Comparison of ENCODE assay signal across 1 cellular context in genomic region chr2:73071452-73072399, GRCh38.
TF ChIP-seq lines count a peak whose summit lies in the region.

Gene SFXN5 (minus strand): TSS chr2:73071712. CDS start chr2:73071705, 7 bp downstream.

TF ChIP-seq in HepG2, 621 proteins besides CTCF, POLR2A, EP300 and RAD21 (continued from another document and continues in another):
- TF ChIP-seq PRDM15 (CRISPR knock-in tag; IDR thresholded peaks at IDR 0.05) (no peak), ZFP91 (CRISPR knock-in tag; IDR thresholded peaks at IDR 0.05; ENCODE audit: borderline replicate concordance) (peak; percentile 98), TFAP4 (IDR thresholded peaks at IDR 0.05; ENCODE audit: borderline replicate concordance, low read depth) (peak; percentile 97), ZNF609 (CRISPR knock-in tag; IDR thresholded peaks at IDR 0.05; ENCODE audit: borderline replicate concordance) (peak; percentile 26; the same call in 1 of the 2 replicates), CBX1 (IDR thresholded peaks at IDR 0.05; ENCODE audit: low read depth) (peak; percentile 83), TFDP2 (CRISPR knock-in tag; IDR thresholded peaks at IDR 0.05) (peak; percentile 86), NR2F2 (IDR thresholded peaks at IDR 0.05; ENCODE audit: borderline replicate concordance, low read depth) (peak; percentile 55; the same call in 1 of the 2 replicates), TEAD3 (CRISPR knock-in tag; optimal IDR thresholded peaks at IDR 0.05; ENCODE audit: borderline replicate concordance) (peak; percentile 31), HMG20B (CRISPR knock-in tag; conservative IDR thresholded peaks at IDR 0.05) (0 out of 2 replicates have a peak, but pooled peaks have one; percentile 28), ZNF275 (CRISPR knock-in tag; IDR thresholded peaks at IDR 0.05; ENCODE audit: borderline replicate concordance) (peak; percentile 82; the same call in 1 of the 2 replicates), GPN1 (CRISPR knock-in tag; IDR thresholded peaks at IDR 0.05; ENCODE audit: borderline replicate concordance) (no peak; the same call in 1 of the 2 replicates), ATF5 (CRISPR knock-in tag; IDR thresholded peaks at IDR 0.05; ENCODE audit: low read depth) (0 out of 2 replicates have a peak, but pooled peaks have one; percentile 31), ZNF709 (CRISPR knock-in tag; IDR thresholded peaks at IDR 0.05) (peak; percentile 73), ZNF660 (CRISPR knock-in tag; IDR thresholded peaks at IDR 0.05; ENCODE audit: borderline replicate concordance, low read depth) (no peak), AGO2 (optimal IDR thresholded peaks at IDR 0.05; ENCODE audit: low read depth, low read length) (peak; percentile 87), NFATC3 (CRISPR knock-in tag; IDR thresholded peaks at IDR 0.05) (peak; percentile 93), ZNF614 (CRISPR knock-in tag; IDR thresholded peaks at IDR 0.05; ENCODE audit: borderline replicate concordance) (0 out of 2 replicates have a peak, but pooled peaks have one; percentile 51), DPF2 (CRISPR knock-in tag; IDR thresholded peaks at IDR 0.05; ENCODE audit: borderline replicate concordance, low read depth) (no peak), GATAD2A (CRISPR knock-in tag; IDR thresholded peaks at IDR 0.05) (no peak; the same call in 1 of the 2 replicates), ZFAT (CRISPR knock-in tag; conservative IDR thresholded peaks at IDR 0.05) (no peak), JDP2 (CRISPR knock-in tag; IDR thresholded peaks at IDR 0.05; ENCODE audit: borderline replicate concordance) (no peak), POLR2AphosphoS5 (IDR thresholded peaks at IDR 0.05; ENCODE audit: low read depth, low read length) (peak; percentile 91), GABPB1 (CRISPR knock-in tag; IDR thresholded peaks at IDR 0.05) (peak; percentile 88), ZFP1 (CRISPR knock-in tag; IDR thresholded peaks at IDR 0.05) (peak; percentile 31; the same call in 1 of the 2 replicates), ZNF276 (CRISPR knock-in tag; IDR thresholded peaks at IDR 0.05; ENCODE audit: low read depth) (peak; percentile 56; the same call in 1 of the 2 replicates), GFI1 (CRISPR knock-in tag; IDR thresholded peaks at IDR 0.05; ENCODE audit: borderline replicate concordance) (peak; percentile 93), MEIS1 (CRISPR knock-in tag; IDR thresholded peaks at IDR 0.05; ENCODE audit: borderline replicate concordance) (0 out of 2 replicates have a peak, but pooled peaks have one; percentile 40), GLI4 (CRISPR knock-in tag; IDR thresholded peaks at IDR 0.05; ENCODE audit: borderline replicate concordance) (peak; percentile 98), NR2F6 (IDR thresholded peaks at IDR 0.05) (peak; percentile 75; the same call in 1 of the 2 replicates), NR2F6 (CRISPR knock-in tag; IDR thresholded peaks at IDR 0.05) (peak; percentile 27; the same call in 1 of the 2 replicates), PHF5A (CRISPR knock-in tag; IDR thresholded peaks at IDR 0.05; ENCODE audit: low read depth, unreplicated experiment) (no peak), TMF1 (CRISPR knock-in tag; IDR thresholded peaks at IDR 0.05; ENCODE audit: low read depth) (peak; percentile 63), ZMAT3 (CRISPR knock-in tag; conservative IDR thresholded peaks at IDR 0.05) (peak; percentile 71; the same call in 1 of the 2 replicates), ZNF547 (CRISPR knock-in tag; IDR thresholded peaks at IDR 0.05) (peak; percentile 83; the same call in 1 of the 2 replicates), NFAT5 (CRISPR knock-in tag; IDR thresholded peaks at IDR 0.05) (peak; percentile 12; the same call in 1 of the 2 replicates), HMGA1 (CRISPR knock-in tag; conservative IDR thresholded peaks at IDR 0.05) (no peak)
